14 cellular contexts compared by ENCODE assay signal in genomic region chr9:70475211-70475610, GRCh38.
DNase-seq lines count a peak whose midpoint lies in the region; ATAC-seq, FAIRE-seq and TF ChIP-seq lines count a peak whose summit lies in the region.
"Had no signal": no experiment of that assay in that cellular context is flagged by ENCODE, and none has a peak within 500 bp of the region (broad histone marks: within the 10 kb centered on the region; RNA-seq: fewer than 3 reads in every experiment).

No MANE protein-coding gene starts in this region.

- H3K27me3 ChIP-seq in sigmoid colon: no peaks in the 10 kb centered on the region

- ATAC-seq in GM18498 (IDR thresholded peaks at IDR 0.05; ENCODE audit: unreplicated experiment) (no peak), HG03280 (IDR thresholded peaks at IDR 0.05; ENCODE audit: unreplicated experiment) (no peak)
- ATAC-seq: effector memory CD8-positive, alpha-beta T cell had no signal

- H3K9me3 ChIP-seq in kidney (ENCODE audit: control insufficient read depth in 1 of 2, low read length in 2 of 2) (no peaks in the 10 kb centered on the region), sigmoid colon (no peaks in the 10 kb centered on the region)

- no peaks in the 10 kb centered on the region for H3K36me3 ChIP-seq in kidney (ENCODE audit: control insufficient read depth in 1 of 2, insufficient read depth in 2 of 2, low read length in 2 of 2)
- no peaks in the 10 kb centered on the region for H3K36me3 ChIP-seq in sigmoid colon

- TF ChIP-seq CTCF in kidney (IDR thresholded peaks at IDR 0.05; ENCODE audit: borderline replicate concordance, extremely low read depth, insufficient read depth): no peak
- no peak for TF ChIP-seq CTCF in sigmoid colon (IDR thresholded peaks at IDR 0.05)

- intact Hi-C loops in kidney (cut with DNase I): no loop called here
- intact Hi-C loops in sigmoid colon (cut with DNase I): loop anchor here (10.0 kb wide), 1 partner anchor 420 kb away; no protein-coding TSS in a partner anchor

- FAIRE-seq in kidney (lab: Jason Lieb, UNC): no peak

- POLR2A ChIA-PET in HEK293T (lab: Yijun Ruan, JAX): interaction anchor here (1.2 kb wide), 1 partner anchor 9 kb away, joined by 3 read pairs; no protein-coding TSS in a partner anchor

- TF ChIP-seq EP300 in sigmoid colon (IDR thresholded peaks at IDR 0.05): peak in 2 of 4 donors; percentile 49 to 69

- TF ChIP-seq POLR2A in sigmoid colon (IDR thresholded peaks at IDR 0.05): no peak

- H3K9ac ChIP-seq in kidney (ENCODE audit: low read length in 2 of 2): no peak overlapping the region

- WGBS in sigmoid colon, 2 donors: 18 to 62% methylated on average over 2 of the region's 2 CpGs

- DNase-seq in HEK293T (ENCODE audit: extremely low spot score): no peak
- peak; percentile 52 for DNase-seq in NCI-H82 treated with DMSO at 0.1 percent for 48 hours (lab: John Stamatoyannopoulos, UW; ENCODE audit: unreplicated experiment)
- no peak for DNase-seq in kidney
- no peak for DNase-seq in sigmoid colon
- DNase-seq in activated CD4-positive, alpha-beta T cell treated with anti-CD3 and anti-CD28 coated beads for 1 hour: no peak
- no peak for DNase-seq in superior temporal gyrus (ENCODE audit: extremely low spot score)
- DNase-seq: activated CD4-positive, alpha-beta T cell treated with anti-CD3 and anti-CD28 coated beads for 48 hours; central memory CD4-positive, alpha-beta T cell; DMS 273 treated with DMSO at 0.1 percent for 48 hours; effector memory CD8-positive, alpha-beta T cell; NK-92 treated with Interleukin-12 subunit alpha and Interleukin-12 subunit beta, amount 100 ng/mL, for 24 hours; SHP77 had no signal

- H3K27ac ChIP-seq in kidney (ENCODE audit: low read depth in 2 of 2, low read length in 2 of 2) (peak overlapping the region; percentile 2 to 77), sigmoid colon (peak overlapping the region; percentile 51 to 98 (median 82))

- H3K4me3 ChIP-seq in kidney (ENCODE audit: low read length in 2 of 2) (no peak overlapping the region), sigmoid colon (no peak overlapping the region)

- peaks cover 38 to 50% of the 10 kb centered on the region in 2 donors for H3K4me1 ChIP-seq in kidney (ENCODE audit: control insufficient read depth in 1 of 2, insufficient read depth in 1 of 2, low read depth in 1 of 2, low read length in 2 of 2)
- H3K4me1 ChIP-seq in sigmoid colon: peaks cover 0 to 75% (median 60%) of the 10 kb centered on the region in 4 donors

- CTCF ChIA-PET in HEK293T (lab: Yijun Ruan, JAX): no interaction called here

TF ChIP-seq in HEK293T, 16 proteins besides CTCF, POLR2A, EP300 and RAD21:
- TF ChIP-seq ELF4 (IDR thresholded peaks at IDR 0.05) (no peak), PKNOX1 (IDR thresholded peaks at IDR 0.05) (peak; percentile 95), FOXM1 (IDR thresholded peaks at IDR 0.05; ENCODE audit: borderline replicate concordance) (no peak)
